5 cellular contexts compared by ENCODE assay signal in genomic region chr16:17947165-17947564, GRCh38.
"Had no signal": no experiment of that assay in that cellular context is flagged by ENCODE, and none has a peak within 500 bp of the region (broad histone marks: within the 10 kb centered on the region; RNA-seq: fewer than 3 reads in every experiment).

No MANE protein-coding gene starts in this region.

- H3K4me3 Mint-ChIP-seq: GM23338, H9 had no signal

- H3K27ac Mint-ChIP-seq: GM23338, H9 had no signal

- H3K4me3 ChIP-seq: GM23338, K562 had no signal

- DNase-seq: H9, HCEC 1CT, IMR-90 had no signal

- ATAC-seq: GM23338, K562 had no signal
